In genomic region chr15:73538563-73539211, GRCh38 we compare ENCODE assay signal across 10 cellular contexts.
"Had no signal": no experiment of that assay in that cellular context is flagged by ENCODE, and none has a peak within 500 bp of the region (broad histone marks: within the 10 kb centered on the region; RNA-seq: fewer than 3 reads in every experiment).

No MANE protein-coding gene starts in this region.

- H3K9ac ChIP-seq: KMS-11 had no signal

- H3K4me3 Mint-ChIP-seq: GM23338, H9 had no signal

- H3K27ac ChIP-seq: KMS-11 had no signal

- FAIRE-seq: H1, H54, HTR-8/SVneo had no signal

- H3K4me2 ChIP-seq: GM23338, KMS-11 had no signal

- H2AFZ ChIP-seq: GM23338 had no signal

- H3K4me1 Mint-ChIP-seq: GM23338, H9 had no signal

- H3K27ac Mint-ChIP-seq: GM23338, H9 had no signal

- H3K4me3 ChIP-seq: GM23338 had no signal

- H3K9me3 Mint-ChIP-seq: GM23338, H9 had no signal

- DNase-seq: H9, HCEC 1CT, IMR-90, Karpas-422, KBM-7 had no signal

- ATAC-seq: GM23338 had no signal
